ENCODE assay signal across 8 cellular contexts in genomic region chr17:21041753-21042433, GRCh38. TPM values are rescaled to one million over a fixed set of nuclear protein-coding genes. Genes with fewer than 3 reads are reported as not detected.
DNase-seq lines count a peak whose midpoint lies in the region; ATAC-seq and TF ChIP-seq lines count a peak whose summit lies in the region.

No MANE protein-coding gene starts in this region.

- intact Hi-C loops in OCI-LY7 (cut with micrococcal nuclease; ENCODE audit: unreplicated experiment) (loop anchor here (2.0 to 5.0 kb wide), 2 partner anchors 173 to 245 kb away; partner anchors contain the start of gene TMEM11), esophagus squamous epithelium (cut with DNase I) (no loop called here)

- no peaks in the 10 kb centered on the region for H3K9me3 Mint-ChIP-seq in activated T-cell treated with anti-CD3 and anti-CD28 coated beads, Interleukin-2, amount 50 U/mL, for 4 hours
- no peaks in the 10 kb centered on the region for H3K9me3 Mint-ChIP-seq in stimulated activated memory B cell treated with anti-CD40 and anti-IgM and Interleukin-4, amounts not matched to agents 10 μg/mL and 1 μg/mL and 100 μg/mL, for 72 hours

- peaks cover 57% of the 10 kb centered on the region for H3K79me2 ChIP-seq in OCI-LY7 (ENCODE audit: insufficient read depth, low read depth, low read length)

- H3K4me1 ChIP-seq in OCI-LY7 (ENCODE audit: insufficient read depth, low read length, poor library complexity, severe bottlenecking) (peaks cover 46% of the 10 kb centered on the region), esophagus squamous epithelium (peaks cover 14 to 52% (median 33%) of the 10 kb centered on the region in 3 donors), muscle layer of duodenum (ENCODE audit: control insufficient read depth in 1 of 2, insufficient read depth in 2 of 2, low read length in 2 of 2) (peaks cover 12 to 36% of the 10 kb centered on the region in 2 donors)

- H3K27ac Mint-ChIP-seq in stimulated activated memory B cell treated with anti-CD40 and anti-IgM and Interleukin-4, amounts not matched to agents 10 μg/mL and 1 μg/mL and 100 μg/mL, for 72 hours, result peak overlapping the region; percentile 89

- H4K20me1 ChIP-seq in OCI-LY7 (ENCODE audit: insufficient read depth, low read length), result peaks cover 26% of the 10 kb centered on the region

- BruUV-seq in OCI-LY7 (replicated peaks; lab: Mats Ljungman, UMichigan), result TSS peak; percentile 35

- CTCF ChIA-PET in OCI-LY7 (lab: Charles Lee; ENCODE audit: unreplicated experiment), result interaction anchor here (1.0 kb wide), 1 partner anchor 60 kb away, joined by 4 read pairs; no protein-coding TSS in a partner anchor

- no peaks in the 10 kb centered on the region for H3K9me2 ChIP-seq in OCI-LY7 (ENCODE audit: insufficient read depth, low read length)

- no peak overlapping the region for H2AFZ ChIP-seq in OCI-LY7 (ENCODE audit: low read length)

- 0 to 2% methylated on average over 13 to 21 of the region's 45 CpGs for WGBS in esophagus squamous epithelium, 2 donors

- H3K27me3 Mint-ChIP-seq in activated T-cell treated with anti-CD3 and anti-CD28 coated beads, Interleukin-2, amount 50 U/mL, for 4 hours (ENCODE audit: low read depth), result no peaks in the 10 kb centered on the region
- no peaks in the 10 kb centered on the region for H3K27me3 Mint-ChIP-seq in stimulated activated memory B cell treated with anti-CD40 and anti-IgM and Interleukin-4, amounts not matched to agents 10 μg/mL and 1 μg/mL and 100 μg/mL, for 72 hours

- peaks cover 39% of the 10 kb centered on the region for H3K4me1 Mint-ChIP-seq in activated T-cell treated with anti-CD3 and anti-CD28 coated beads, Interleukin-2, amount 50 U/mL, for 4 hours (ENCODE audit: low read depth)
- H3K4me1 Mint-ChIP-seq in stimulated activated memory B cell treated with anti-CD40 and anti-IgM and Interleukin-4, amounts not matched to agents 10 μg/mL and 1 μg/mL and 100 μg/mL, for 72 hours, result peaks cover 50% of the 10 kb centered on the region

- TF ChIP-seq CTCF in OCI-LY7 (conservative IDR thresholded peaks at IDR 0.05; ENCODE audit: low read length), result no peak
- TF ChIP-seq CTCF in esophagus squamous epithelium (IDR thresholded peaks at IDR 0.05), result no peak

- TF ChIP-seq POLR2A in esophagus squamous epithelium (IDR thresholded peaks at IDR 0.05), result peak in 1 of 4 donors; percentile 35

- H3K4me3 Mint-ChIP-seq in activated T-cell treated with anti-CD3 and anti-CD28 coated beads, Interleukin-2, amount 50 U/mL, for 4 hours, result peak overlapping the region; percentile 93
- peak overlapping the region; percentile 99 for H3K4me3 Mint-ChIP-seq in stimulated activated memory B cell treated with anti-CD40 and anti-IgM and Interleukin-4, amounts not matched to agents 10 μg/mL and 1 μg/mL and 100 μg/mL, for 72 hours

- H3K4me3 ChIP-seq in OCI-LY7 (ENCODE audit: low read depth, low read length, poor library complexity, severe bottlenecking), result peak overlapping the region; percentile 84
- peak overlapping the region; percentile 78 to 99 (median 90) for H3K4me3 ChIP-seq in esophagus squamous epithelium
- H3K4me3 ChIP-seq in muscle layer of duodenum (ENCODE audit: low read depth in 1 of 2, low read length in 2 of 2), result peak overlapping the region; percentile 79 to 94

- POLR2A ChIA-PET in OCI-LY7 (lab: Charles Lee), result interaction anchor here (0.6 to 4.1 kb wide), 3 partner anchors 12 to 171 kb away, joined by 3 to 57 read pairs (median 23); no protein-coding TSS in a partner anchor

- peaks cover 3% of the 10 kb centered on the region for H3K36me3 Mint-ChIP-seq in activated T-cell treated with anti-CD3 and anti-CD28 coated beads, Interleukin-2, amount 50 U/mL, for 4 hours (ENCODE audit: insufficient read depth)
- H3K36me3 Mint-ChIP-seq in stimulated activated memory B cell treated with anti-CD40 and anti-IgM and Interleukin-4, amounts not matched to agents 10 μg/mL and 1 μg/mL and 100 μg/mL, for 72 hours, result peaks cover 9% of the 10 kb centered on the region

- H3K27ac ChIP-seq in OCI-LY7 (ENCODE audit: low read depth, low read length, poor library complexity, severe bottlenecking), result peak overlapping the region; percentile 83
- peak overlapping the region; percentile 98 to 100 (median 99) for H3K27ac ChIP-seq in esophagus squamous epithelium
- peak overlapping the region; percentile 94 for H3K27ac ChIP-seq in muscle layer of duodenum (ENCODE audit: low read length)

- DNase-seq in COLO668 (lab: John Stamatoyannopoulos, UW; ENCODE audit: unreplicated experiment) (peak; percentile 65), OCI-LY7 (ENCODE audit: low spot score) (peak; percentile 84), esophagus squamous epithelium (lab: John Stamatoyannopoulos, UW) (peak; percentile 25)
- peak; percentile 63 for DNase-seq in activated T-cell treated with anti-CD3 and anti-CD28 coated beads, Interleukin-2, amount 50 U/mL, for 4 hours

- peak overlapping the region; percentile 96 for H3K4me2 ChIP-seq in OCI-LY7 (ENCODE audit: low read length)

- H3K27me3 ChIP-seq in esophagus squamous epithelium, result no peaks in the 10 kb centered on the region
- H3K27me3 ChIP-seq in muscle layer of duodenum (ENCODE audit: low read depth, low read length), result no peaks in the 10 kb centered on the region

- H3K36me3 ChIP-seq in OCI-LY7 (ENCODE audit: insufficient read depth, low read length) (peaks cover 42% of the 10 kb centered on the region), esophagus squamous epithelium (peaks cover 0 to 17% (median 0%) of the 10 kb centered on the region in 3 donors), muscle layer of duodenum (ENCODE audit: control insufficient read depth in 1 of 2, insufficient read depth in 2 of 2, low read length in 2 of 2) (peaks cover 0 to 8% of the 10 kb centered on the region in 2 donors)

- ATAC-seq in HG02885 (IDR thresholded peaks at IDR 0.05; ENCODE audit: poor library complexity, unreplicated experiment), result peak; percentile 21
- peak; percentile 7 to 19 for ATAC-seq in activated T-cell treated with anti-CD3 and anti-CD28 coated beads, Interleukin-2, amount 50 U/mL, for 4 hours
- peak; percentile 49 for ATAC-seq in stimulated activated memory B cell treated with anti-CD40 and anti-IgM and Interleukin-4, amounts not matched to agents 10 μg/mL and 1 μg/mL and 100 μg/mL, for 72 hours
- no peak for ATAC-seq in GM18520 (IDR thresholded peaks at IDR 0.05; ENCODE audit: unreplicated experiment)

- H3K9me3 ChIP-seq in OCI-LY7 (ENCODE audit: low read length), result no peaks in the 10 kb centered on the region
- no peaks in the 10 kb centered on the region for H3K9me3 ChIP-seq in esophagus squamous epithelium
- no peaks in the 10 kb centered on the region for H3K9me3 ChIP-seq in muscle layer of duodenum (ENCODE audit: control insufficient read depth in 1 of 2, low read length in 2 of 2)

RNA-seq across cellular contexts. Expression of gene USP22, which starts 0.9 kb away (rescaled TPM):
- 144 and 180 TPM in 2 replicates for total RNA-seq in OCI-LY7 (2014; rRNA removed; shearing (Covaris generic))
- total RNA-seq in OCI-LY7 (2022) (302 TPM in 2 replicates), esophagus squamous epithelium (10 to 100 TPM; 61.7 to 91.2 (median 78.0) TPM)
- total RNA-seq in activated T-cell treated with anti-CD3 and anti-CD28 coated beads, Interleukin-2, amount 50 U/mL, for 4 hours, result 100 to 1,000 TPM; 112 to 125 (median 124) TPM

Comparison
In these comparisons a context has a peak if more than half of its experiments do, and no peak if none do; other contexts are left out.
1. DNase-seq: peak in every context shown above with its lines; median percentile 84 in OCI-LY7; 65 in COLO668; 63 in activated T-cell treated with anti-CD3 and anti-CD28 coated beads, Interleukin-2, amount 50 U/mL, for 4 hours; 25 in esophagus squamous epithelium.